13 cellular contexts compared by ENCODE assay signal in the genomic region with DNA sequence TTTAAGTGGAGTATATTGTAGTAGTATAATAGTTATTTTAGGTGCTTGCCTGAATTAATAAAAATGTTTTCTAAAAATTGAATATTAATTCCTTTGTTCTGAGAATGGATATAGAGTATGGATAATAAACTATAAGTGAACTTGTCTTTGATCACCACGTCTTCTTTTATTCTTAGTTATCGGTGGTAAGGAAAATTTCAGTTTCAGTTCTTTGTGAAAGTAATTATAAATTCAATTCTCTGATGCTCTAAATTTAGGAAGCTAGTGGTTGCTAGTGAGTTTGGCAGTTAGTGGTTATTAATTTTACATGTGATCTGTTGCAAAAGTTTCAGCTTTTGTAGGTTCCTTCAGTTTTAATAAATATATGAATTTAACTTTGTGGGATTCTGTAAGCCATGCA. TPM values are rescaled to one million over a fixed set of nuclear protein-coding genes. Genes with fewer than 3 reads are reported as not detected.
DNase-seq lines count a peak whose midpoint lies in the region; ATAC-seq lines count a peak whose summit lies in the region.
"Had no signal": no experiment of that assay in that cellular context is flagged by ENCODE, and none has a peak within 500 bp of the region (broad histone marks: within the 10 kb centered on the region; RNA-seq: fewer than 3 reads in every experiment).

No MANE protein-coding gene starts in this region.

- no peak overlapping the region for H3K4me3 Mint-ChIP-seq in activated naive CD8-positive, alpha-beta T cell treated with anti-CD3 and anti-CD28 coated beads for 36 hours
- H3K4me3 Mint-ChIP-seq: activated T-cell treated with anti-CD3 and anti-CD28 coated beads, Interleukin-2, amount 50 U/mL, for 4 hours; nephron progenitor cell had no signal

- H3K4me1 Mint-ChIP-seq in activated naive CD8-positive, alpha-beta T cell treated with anti-CD3 and anti-CD28 coated beads for 36 hours: peaks cover 32% of the 10 kb centered on the region
- H3K4me1 Mint-ChIP-seq: nephron progenitor cell had no signal

- no peak for DNase-seq in activated naive CD8-positive, alpha-beta T cell treated with anti-CD3 and anti-CD28 coated beads for 36 hours
- no peak for DNase-seq in SHP77 (lab: John Stamatoyannopoulos, UW)
- DNase-seq in cerebellum (ENCODE audit: low spot score): no peak
- DNase-seq: activated T-cell treated with anti-CD3 and anti-CD28 coated beads, Interleukin-2, amount 50 U/mL, for 4 hours; NCI-H510A; nephron progenitor cell; SHP77 treated with DMSO at 0.1 percent for 48 hours; sigmoid colon; testis had no signal

- ATAC-seq in GM18858 (IDR thresholded peaks at IDR 0.05; ENCODE audit: unreplicated experiment): peak; percentile 79
- peak; percentile 82 for ATAC-seq in GM21529 (IDR thresholded peaks at IDR 0.05; ENCODE audit: unreplicated experiment)
- ATAC-seq in HG03432 (IDR thresholded peaks at IDR 0.05; ENCODE audit: unreplicated experiment): peak; percentile 83
- no peak for ATAC-seq in GM18868 (IDR thresholded peaks at IDR 0.05; ENCODE audit: unreplicated experiment)
- ATAC-seq: activated T-cell treated with anti-CD3 and anti-CD28 coated beads, Interleukin-2, amount 50 U/mL, for 4 hours had no signal

- H3K36me3 Mint-ChIP-seq in activated naive CD8-positive, alpha-beta T cell treated with anti-CD3 and anti-CD28 coated beads for 36 hours: peaks cover 63% of the 10 kb centered on the region

- H3K9me3 Mint-ChIP-seq in activated naive CD8-positive, alpha-beta T cell treated with anti-CD3 and anti-CD28 coated beads for 36 hours: no peaks in the 10 kb centered on the region
- H3K9me3 Mint-ChIP-seq: activated T-cell treated with anti-CD3 and anti-CD28 coated beads, Interleukin-2, amount 50 U/mL, for 4 hours; nephron progenitor cell had no signal

- H3K27me3 Mint-ChIP-seq in activated naive CD8-positive, alpha-beta T cell treated with anti-CD3 and anti-CD28 coated beads for 36 hours: no peaks in the 10 kb centered on the region

- H3K27ac Mint-ChIP-seq in activated naive CD8-positive, alpha-beta T cell treated with anti-CD3 and anti-CD28 coated beads for 36 hours: peak overlapping the region; percentile 87
- H3K27ac Mint-ChIP-seq: nephron progenitor cell had no signal

RNA-seq across cellular contexts. Expression of gene MRPL1, which starts 30.8 kb away (rescaled TPM):
- total RNA-seq in activated naive CD8-positive, alpha-beta T cell treated with anti-CD3 and anti-CD28 coated beads for 36 hours: 100 to 1,000 TPM; 103 to 112 TPM
- 30.0 TPM for total RNA-seq in cerebellum
